In genomic region chr15:93296786-93297500, GRCh38 we compare ENCODE assay signal across 11 cellular contexts.
"Had no signal": no experiment of that assay in that cellular context is flagged by ENCODE, and none has a peak within 500 bp of the region (broad histone marks: within the 10 kb centered on the region; RNA-seq: fewer than 3 reads in every experiment).

No MANE protein-coding gene starts in this region.

- H3K9me3 Mint-ChIP-seq: activated T-helper 1 cell treated with anti-CD3 and anti-CD28 coated beads, Interleukin-12 subunit alpha, Interleukin-12 subunit beta, Interleukin-2, Interleukin-4 antibody, amounts not matched to agents 30 ng/mL and 10 ng/mL and 1 ng/mL, durations not matched to agents 14 hours and 24 hours and 36 hours; central memory CD8-positive, alpha-beta T cell; dendritic cell treated with granulocyte-macrophage colony-stimulating factor and Interleukin-4, amounts not matched to agents 40 ng/mL and 50 ng/mL, for 4 days; immature natural killer cell had no signal

- DNase-seq: activated naive CD4-positive, alpha-beta T cell treated with Interleukin-2 at 50 U/mL for 16 hours; adrenal gland; immature natural killer cell; lower lobe of right lung; right cardiac atrium; thyroid gland had no signal

- H3K27ac Mint-ChIP-seq: activated T-helper 1 cell treated with anti-CD3 and anti-CD28 coated beads, Interleukin-12 subunit alpha, Interleukin-12 subunit beta, Interleukin-2, Interleukin-4 antibody, amounts not matched to agents 30 ng/mL and 10 ng/mL and 1 ng/mL, durations not matched to agents 14 hours and 24 hours and 36 hours; dendritic cell treated with granulocyte-macrophage colony-stimulating factor and Interleukin-4, amounts not matched to agents 40 ng/mL and 50 ng/mL, for 4 days; immature natural killer cell; mesothelial cell of epicardium; progenitor cell of endocrine pancreas had no signal

- H3K4me1 Mint-ChIP-seq: central memory CD8-positive, alpha-beta T cell; immature natural killer cell had no signal

- H3K36me3 Mint-ChIP-seq: immature natural killer cell, mesothelial cell of epicardium had no signal

- H3K4me3 Mint-ChIP-seq: activated T-helper 1 cell treated with anti-CD3 and anti-CD28 coated beads, Interleukin-12 subunit alpha, Interleukin-12 subunit beta, Interleukin-2, Interleukin-4 antibody, amounts not matched to agents 30 ng/mL and 10 ng/mL and 1 ng/mL, durations not matched to agents 14 hours and 24 hours and 36 hours; central memory CD8-positive, alpha-beta T cell; dendritic cell treated with granulocyte-macrophage colony-stimulating factor and Interleukin-4, amounts not matched to agents 40 ng/mL and 50 ng/mL, for 4 days; immature natural killer cell; mesothelial cell of epicardium had no signal

- ATAC-seq: lower lobe of right lung had no signal
